Comparison of ENCODE assay signal across 20 cellular contexts in the genomic region with DNA sequence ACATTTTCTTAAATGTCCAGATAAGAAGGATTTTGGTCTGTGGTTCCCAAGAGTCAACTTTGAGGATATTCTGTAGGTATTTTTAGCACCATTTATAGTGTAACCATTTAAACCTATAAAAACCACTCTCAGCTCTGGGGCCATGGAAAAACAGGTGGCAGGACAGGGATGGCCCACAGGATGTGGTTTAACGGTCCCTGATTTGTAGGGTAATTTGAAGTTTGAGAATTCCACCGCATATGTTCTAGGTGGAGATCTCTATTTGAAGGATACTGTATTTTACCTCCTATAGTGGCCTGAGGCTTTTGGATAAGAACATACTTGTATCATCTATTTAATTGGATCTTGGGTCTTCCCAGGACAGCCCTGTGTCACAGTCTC.
DNase-seq lines count a peak whose midpoint lies in the region; ATAC-seq and TF ChIP-seq lines count a peak whose summit lies in the region.
"Had no signal": no experiment of that assay in that cellular context is flagged by ENCODE, and none has a peak within 500 bp of the region (broad histone marks: within the 10 kb centered on the region; RNA-seq: fewer than 3 reads in every experiment).

No MANE protein-coding gene starts in this region.

- no peaks in the 10 kb centered on the region for H3K36me3 Mint-ChIP-seq in natural killer cell
- H3K36me3 Mint-ChIP-seq in natural killer cell treated with Interleukin-12 subunit alpha and Interleukin-12 subunit beta and Interleukin-15 and Interleukin-18, amount 100 ng/mL, for 72 hours: peaks cover 5% of the 10 kb centered on the region
- H3K36me3 Mint-ChIP-seq in central memory CD8-positive, alpha-beta T cell (ENCODE audit: insufficient read depth): no peaks in the 10 kb centered on the region

- no peaks in the 10 kb centered on the region for H3K9me3 Mint-ChIP-seq in natural killer cell
- no peaks in the 10 kb centered on the region for H3K9me3 Mint-ChIP-seq in natural killer cell treated with Interleukin-12 subunit alpha and Interleukin-12 subunit beta and Interleukin-15 and Interleukin-18, amount 100 ng/mL, for 72 hours
- H3K9me3 Mint-ChIP-seq in central memory CD8-positive, alpha-beta T cell: no peaks in the 10 kb centered on the region

- DNase-seq in natural killer cell: no peak
- no peak for DNase-seq in natural killer cell treated with Interleukin-12 subunit alpha and Interleukin-12 subunit beta and Interleukin-15 and Interleukin-18, amount 100 ng/mL, for 72 hours (ENCODE audit: low spot score)
- DNase-seq in NB4 (ENCODE audit: low read depth): peak; percentile 50
- no peak for DNase-seq in central memory CD8-positive, alpha-beta T cell (ENCODE audit: low spot score in 2 of 2)
- DNase-seq in effector CD4-positive, alpha-beta T cell: no peak
- DNase-seq in left ventricle myocardium superior: no peak
- no peak for DNase-seq in stimulated activated CD4-positive, alpha-beta T cell treated with anti-CD3 and anti-CD28 coated beads, Interleukin-12 subunit alpha, Interleukin-12 subunit beta, amount 100 ng/mL, for 4 hours
- DNase-seq: BE2C; CD8-positive, alpha-beta memory T cell; GDM1; GM23248; HCEC 1CT; NCI-H1048; NCI-H1436 treated with DMSO at 0.1 percent for 48 hours; NCI-H2029 treated with DMSO at 0.1 percent for 48 hours; NCI-H748 treated with DMSO at 0.1 percent for 48 hours; PC-9; SW 1271 had no signal

- TF ChIP-seq CTCF in natural killer cell (IDR thresholded peaks at IDR 0.05): no peak
- TF ChIP-seq CTCF in NB4 (IDR thresholded peaks at IDR 0.05; ENCODE audit: low read depth, low read length): no peak

- no peak for TF ChIP-seq POLR2A in NB4 (IDR thresholded peaks at IDR 0.05; ENCODE audit: extremely low read depth, insufficient read length)

- intact Hi-C loops in natural killer cell (cut with micrococcal nuclease): no loop called here
- intact Hi-C loops in left ventricle myocardium superior (cut with micrococcal nuclease): no loop called here

- H3K4me1 Mint-ChIP-seq in natural killer cell: peaks cover 67 to 68% of the 10 kb centered on the region in 2 donors
- H3K4me1 Mint-ChIP-seq in natural killer cell treated with Interleukin-12 subunit alpha and Interleukin-12 subunit beta and Interleukin-15 and Interleukin-18, amount 100 ng/mL, for 72 hours (ENCODE audit: low read depth in 2 of 2): peaks cover 48 to 50% of the 10 kb centered on the region in 2 donors
- H3K4me1 Mint-ChIP-seq in central memory CD8-positive, alpha-beta T cell: peaks cover 68% of the 10 kb centered on the region

- no peak overlapping the region for H3K4me3 ChIP-seq in NB4 (ENCODE audit: low read depth, low read length)
- H3K4me3 ChIP-seq: GM12878, GM23248, PC-9 had no signal

- H3K27ac Mint-ChIP-seq in natural killer cell: peak overlapping the region in 1 of 2 donors; percentile 43
- H3K27ac Mint-ChIP-seq in natural killer cell treated with Interleukin-12 subunit alpha and Interleukin-12 subunit beta and Interleukin-15 and Interleukin-18, amount 100 ng/mL, for 72 hours: no peak overlapping the region
- H3K27ac Mint-ChIP-seq in central memory CD8-positive, alpha-beta T cell (ENCODE audit: low read depth): peak overlapping the region; percentile 25

- ATAC-seq in natural killer cell (no peak), HG03342 (IDR thresholded peaks at IDR 0.05; ENCODE audit: unreplicated experiment) (no peak), left ventricle myocardium superior (no peak)
- ATAC-seq in natural killer cell treated with Interleukin-12 subunit alpha and Interleukin-12 subunit beta and Interleukin-15 and Interleukin-18, amount 100 ng/mL, for 72 hours: no peak
- ATAC-seq in central memory CD8-positive, alpha-beta T cell (replicated peaks; ENCODE audit: extremely low read depth, poor library complexity, severe bottlenecking): no peak
- ATAC-seq: GM12878 had no signal

- no peaks in the 10 kb centered on the region for H3K27me3 Mint-ChIP-seq in natural killer cell (ENCODE audit: low read depth in 2 of 2)
- no peaks in the 10 kb centered on the region for H3K27me3 Mint-ChIP-seq in natural killer cell treated with Interleukin-12 subunit alpha and Interleukin-12 subunit beta and Interleukin-15 and Interleukin-18, amount 100 ng/mL, for 72 hours
- no peaks in the 10 kb centered on the region for H3K27me3 Mint-ChIP-seq in central memory CD8-positive, alpha-beta T cell
- H3K27me3 Mint-ChIP-seq: CD8-positive, alpha-beta memory T cell had no signal

- H3K4me3 Mint-ChIP-seq in natural killer cell: peak overlapping the region; percentile 28
- H3K4me3 Mint-ChIP-seq in natural killer cell treated with Interleukin-12 subunit alpha and Interleukin-12 subunit beta and Interleukin-15 and Interleukin-18, amount 100 ng/mL, for 72 hours: no peak overlapping the region
- H3K4me3 Mint-ChIP-seq in central memory CD8-positive, alpha-beta T cell: no peak overlapping the region
- H3K4me3 Mint-ChIP-seq: CD8-positive, alpha-beta memory T cell had no signal
